ENCODE assay signal across 10 cellular contexts in the genomic region with DNA sequence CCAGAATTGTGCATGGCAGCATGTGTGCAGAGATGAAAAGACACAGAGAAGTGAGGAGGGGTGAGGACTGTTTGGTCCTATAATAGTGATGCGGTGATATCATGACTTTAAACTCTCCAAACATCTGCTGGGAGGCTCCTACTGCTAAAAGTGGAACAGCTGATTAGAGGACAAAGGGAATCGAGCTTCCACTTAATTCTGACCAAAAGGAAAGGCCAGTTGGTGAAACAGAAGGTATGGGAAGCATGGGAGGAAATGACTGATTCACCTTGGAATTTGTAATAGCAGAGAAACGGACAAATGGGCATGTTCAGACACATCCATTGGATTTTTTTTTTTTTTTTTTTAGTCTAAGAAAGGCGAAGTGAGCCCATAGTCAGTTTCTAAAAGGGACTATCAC.
DNase-seq lines count a peak whose midpoint lies in the region; ATAC-seq and TF ChIP-seq lines count a peak whose summit lies in the region.
"Had no signal": no experiment of that assay in that cellular context is flagged by ENCODE, and none has a peak within 500 bp of the region (broad histone marks: within the 10 kb centered on the region; RNA-seq: fewer than 3 reads in every experiment).

No MANE protein-coding gene starts in this region.

- peak overlapping the region in 3 of 5 experiments; percentile 26 to 58 (median 41) for H3K27ac Mint-ChIP-seq in brain
- H3K27ac Mint-ChIP-seq: CD8-positive, alpha-beta T cell had no signal

- H3K9me3 Mint-ChIP-seq in brain: peaks cover 0 to 3% (median 0%) of the 10 kb centered on the region in 5 experiments
- H3K9me3 Mint-ChIP-seq: CD8-positive, alpha-beta T cell had no signal

- ATAC-seq in HG02763 (IDR thresholded peaks at IDR 0.05; ENCODE audit: unreplicated experiment) (no peak), HG02970 (IDR thresholded peaks at IDR 0.05; ENCODE audit: low FRiP score, unreplicated experiment) (no peak)
- ATAC-seq: CD8-positive, alpha-beta T cell had no signal

- DNase-seq in AG08396 (ENCODE audit: low spot score) (peak; percentile 42), HS-5 (ENCODE audit: low read depth) (peak; percentile 97), kidney epithelial cell (ENCODE audit: low read depth) (peak; percentile 82)
- DNase-seq in stimulated activated CD4-positive, alpha-beta T cell treated with anti-CD3 and anti-CD28 coated beads, Interleukin-12 subunit alpha, Interleukin-12 subunit beta, amount 100 ng/mL, for 4 hours: no peak
- DNase-seq in activated naive CD4-positive, alpha-beta T cell (lab: John Stamatoyannopoulos, UW): no peak
- DNase-seq: CD8-positive, alpha-beta T cell; T1000 had no signal

- H3K36me3 ChIP-seq in kidney epithelial cell (ENCODE audit: control insufficient read depth, insufficient read depth, low read length): no peaks in the 10 kb centered on the region

- no peaks in the 10 kb centered on the region for H3K27me3 ChIP-seq in kidney epithelial cell (ENCODE audit: control insufficient read depth, insufficient read depth, low read length)

- H3K4me3 Mint-ChIP-seq in brain: no peak overlapping the region
- H3K4me3 Mint-ChIP-seq: CD8-positive, alpha-beta T cell had no signal

- H3K4me1 Mint-ChIP-seq in brain: peaks cover 30% of the 10 kb centered on the region

- no peaks in the 10 kb centered on the region for H3K36me3 Mint-ChIP-seq in brain
- H3K36me3 Mint-ChIP-seq: CD8-positive, alpha-beta T cell had no signal

- TF ChIP-seq CTCF in brain (conservative IDR thresholded peaks at IDR 0.05) (no peak), kidney epithelial cell (IDR thresholded peaks at IDR 0.05; ENCODE audit: insufficient read depth, low read length, poor library complexity, severe bottlenecking) (no peak)

- no peak overlapping the region for H3K4me3 ChIP-seq in kidney epithelial cell (ENCODE audit: low read depth, low read length)

- no peaks in the 10 kb centered on the region for H3K27me3 Mint-ChIP-seq in brain

Comparison
In these comparisons a context has a peak if more than half of its experiments do, and no peak if none do; other contexts are left out.
1. DNase-seq: peak in AG08396 (single experiment), HS-5 (single experiment) and kidney epithelial cell (single experiment); none in stimulated activated CD4-positive, alpha-beta T cell treated with anti-CD3 and anti-CD28 coated beads, Interleukin-12 subunit alpha, Interleukin-12 subunit beta, amount 100 ng/mL, for 4 hours (single experiment) and activated naive CD4-positive, alpha-beta T cell (0 of 4).